6 cellular contexts compared by ENCODE assay signal in genomic region chr1:81160696-81161095, GRCh38.
"Had no signal": no experiment of that assay in that cellular context is flagged by ENCODE, and none has a peak within 500 bp of the region (broad histone marks: within the 10 kb centered on the region; RNA-seq: fewer than 3 reads in every experiment).

No MANE protein-coding gene starts in this region.

- H3K36me3 Mint-ChIP-seq: IgD-negative memory B cell had no signal

- H3K27ac ChIP-seq: GM23248 had no signal

- H2AFZ ChIP-seq: GM23248 had no signal

- H3K9ac ChIP-seq: GM23248 had no signal

- H3K4me1 Mint-ChIP-seq: IgD-negative memory B cell had no signal

- H3K27ac Mint-ChIP-seq: IgD-negative memory B cell had no signal

- DNase-seq: GM23248, GOT3, H7, HCEC 1CT, KBM-7 had no signal

- H3K4me3 Mint-ChIP-seq: IgD-negative memory B cell had no signal

- H3K4me3 ChIP-seq: GM23248 had no signal
